In the genomic region with DNA sequence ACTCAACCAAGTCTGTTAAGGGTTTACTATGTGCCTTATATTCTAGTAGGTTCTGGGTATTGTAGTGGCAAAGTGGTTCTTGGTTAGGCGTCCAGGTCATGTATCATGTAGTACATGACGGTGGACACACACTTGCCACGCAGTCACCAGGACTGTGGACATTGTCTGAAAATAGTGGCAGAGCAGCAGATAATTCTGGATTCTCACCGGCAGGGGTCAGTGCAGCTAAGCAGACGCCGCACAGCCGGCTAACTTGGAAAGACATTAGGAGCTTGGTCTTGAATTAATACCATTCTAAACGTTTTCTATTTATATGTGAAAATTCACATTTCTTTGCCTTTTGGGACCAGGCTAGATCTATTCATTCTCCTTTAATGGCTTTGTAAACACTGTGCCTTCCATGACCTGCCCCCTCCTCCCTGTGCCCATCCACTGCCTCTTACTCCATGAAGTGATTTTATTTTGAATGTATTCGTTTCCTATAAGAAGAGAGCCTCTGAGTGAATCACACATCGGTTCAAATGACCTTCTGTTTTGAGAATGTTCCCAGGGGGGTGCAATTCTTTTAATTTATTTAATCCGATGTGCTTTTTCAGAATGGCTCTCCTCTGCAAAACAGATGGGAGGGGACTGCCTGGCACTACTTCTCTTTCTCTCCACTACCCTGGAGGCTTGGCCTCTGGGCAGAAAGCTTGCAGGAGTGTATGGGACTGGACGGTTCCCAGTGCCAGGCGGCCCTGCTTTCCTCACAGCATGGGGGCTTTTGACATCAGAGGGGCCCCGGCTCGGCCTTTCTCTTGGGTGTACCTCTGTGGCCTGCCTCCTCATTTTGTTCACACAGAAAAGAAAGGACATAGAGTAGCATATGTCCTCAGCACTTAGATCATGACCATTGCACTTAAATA, we compare ENCODE assay signal across 9 cellular contexts.
DNase-seq lines count a peak whose midpoint lies in the region; TF ChIP-seq lines count a peak whose summit lies in the region.
"Had no signal": no experiment of that assay in that cellular context is flagged by ENCODE, and none has a peak within 500 bp of the region (broad histone marks: within the 10 kb centered on the region; RNA-seq: fewer than 3 reads in every experiment).

No MANE protein-coding gene starts in this region.

- H2AFZ ChIP-seq in parathyroid adenoma, result peak overlapping the region; percentile 50

- H3K27ac ChIP-seq in parathyroid adenoma, result peak overlapping the region; percentile 74
- H3K27ac ChIP-seq: epithelial cell of prostate had no signal

- H3K9ac ChIP-seq in parathyroid adenoma, result peak overlapping the region; percentile 19

- H3K4me1 ChIP-seq in parathyroid adenoma, result peaks cover 9% of the 10 kb centered on the region

- no peaks in the 10 kb centered on the region for H3K9me3 ChIP-seq in parathyroid adenoma (ENCODE audit: control insufficient read depth, low read length)

- peak in 2 of 3 experiments; percentile 0 to 5 for DNase-seq in activated CD8-positive, alpha-beta memory T cell treated with anti-CD3 and anti-CD28 coated beads for 48 hours (ENCODE audit: low read depth in 2 of 3, low spot score in 2 of 3)
- DNase-seq in activated CD8-positive, alpha-beta memory T cell treated with anti-CD3 and anti-CD28 coated beads, Interleukin-2, amount 50 U/mL, for 4 hours, result no peak
- peak; percentile 70 for DNase-seq in HCEC 1CT
- DNase-seq in NCI-H1092 treated with DMSO at 0.1 percent for 48 hours (lab: John Stamatoyannopoulos, UW), result peak; percentile 60
- peak; percentile 49 for DNase-seq in foreskin melanocyte
- no peak for DNase-seq in NCI-H2171 (lab: John Stamatoyannopoulos, UW)

- H3K36me3 ChIP-seq in parathyroid adenoma (ENCODE audit: control insufficient read depth, insufficient read depth, low read length), result no peaks in the 10 kb centered on the region

- TF ChIP-seq CTCF in WI38 (IDR thresholded peaks at IDR 0.05; ENCODE audit: low read depth, low read length) (peak; percentile 78), parathyroid adenoma (IDR thresholded peaks at IDR 0.05) (peak; percentile 68)

- H3K4me2 ChIP-seq in parathyroid adenoma (ENCODE audit: low read length), result no peak overlapping the region

- no peaks in the 10 kb centered on the region for H3K27me3 ChIP-seq in parathyroid adenoma (ENCODE audit: control insufficient read depth, insufficient read depth, low read length)

- H3K79me2 ChIP-seq in parathyroid adenoma, result no peaks in the 10 kb centered on the region

- no peak overlapping the region for H3K4me3 ChIP-seq in WI38 (ENCODE audit: low read depth, low read length)
- no peak overlapping the region for H3K4me3 ChIP-seq in parathyroid adenoma (ENCODE audit: low read depth, low read length)

Comparison
In these comparisons a context has a peak if more than half of its experiments do, and no peak if none do; other contexts are left out.
1. DNase-seq: peak in activated CD8-positive, alpha-beta memory T cell treated with anti-CD3 and anti-CD28 coated beads for 48 hours (2 of 3), HCEC 1CT (single experiment), NCI-H1092 treated with DMSO at 0.1 percent for 48 hours (single experiment) and foreskin melanocyte (single experiment); none in activated CD8-positive, alpha-beta memory T cell treated with anti-CD3 and anti-CD28 coated beads, Interleukin-2, amount 50 U/mL, for 4 hours (single experiment) and NCI-H2171 (single experiment).